Comparison of ENCODE assay signal across 1 cellular context in the genomic region with DNA sequence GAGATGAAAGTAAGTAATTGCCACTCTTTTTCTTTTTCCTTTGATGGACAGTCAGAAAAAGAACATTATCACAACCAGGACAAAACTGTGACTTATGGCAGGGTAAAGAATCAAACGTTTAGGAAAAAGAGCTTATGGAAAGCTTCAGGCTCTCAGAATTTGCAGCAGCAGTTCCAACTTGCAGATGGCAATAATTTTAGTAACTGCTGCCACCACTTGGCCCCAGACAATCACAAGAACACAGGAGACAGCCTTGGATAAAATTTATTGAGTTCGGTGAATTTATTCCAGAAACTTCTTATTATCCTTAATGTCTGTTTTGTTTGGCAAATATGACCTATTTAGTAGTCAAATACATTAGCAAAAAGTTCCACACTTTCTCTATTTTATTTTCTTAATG.
TF ChIP-seq lines count a peak whose summit lies in the region.

No MANE protein-coding gene starts in this region.

TF ChIP-seq in HCT116, 20 proteins besides CTCF, POLR2A, EP300 and RAD21 (continued from another document):
- TF ChIP-seq, protein P1, sequence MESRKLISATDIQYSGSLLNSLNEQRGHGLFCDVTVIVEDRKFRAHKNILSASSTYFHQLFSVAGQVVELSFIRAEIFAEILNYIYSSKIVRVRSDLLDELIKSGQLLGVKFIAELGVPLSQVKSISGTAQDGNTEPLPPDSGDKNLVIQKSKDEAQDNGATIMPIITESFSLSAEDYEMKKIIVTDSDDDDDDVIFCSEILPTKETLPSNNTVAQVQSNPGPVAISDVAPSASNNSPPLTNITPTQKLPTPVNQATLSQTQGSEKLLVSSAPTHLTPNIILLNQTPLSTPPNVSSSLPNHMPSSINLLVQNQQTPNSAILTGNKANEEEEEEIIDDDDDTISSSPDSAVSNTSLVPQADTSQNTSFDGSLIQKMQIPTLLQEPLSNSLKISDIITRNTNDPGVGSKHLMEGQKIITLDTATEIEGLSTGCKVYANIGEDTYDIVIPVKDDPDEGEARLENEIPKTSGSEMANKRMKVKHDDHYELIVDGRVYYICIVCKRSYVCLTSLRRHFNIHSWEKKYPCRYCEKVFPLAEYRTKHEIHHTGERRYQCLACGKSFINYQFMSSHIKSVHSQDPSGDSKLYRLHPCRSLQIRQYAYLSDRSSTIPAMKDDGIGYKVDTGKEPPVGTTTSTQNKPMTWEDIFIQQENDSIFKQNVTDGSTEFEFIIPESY (IDR thresholded peaks at IDR 0.05; ENCODE audit: extremely low read depth, insufficient replicate concordance, low read length) = no peak
- TF ChIP-seq FOSL1 (IDR thresholded peaks at IDR 0.05; ENCODE audit: low read depth) (no peak), CEBPB (IDR thresholded peaks at IDR 0.05; ENCODE audit: low read depth) (no peak), SIN3A (IDR thresholded peaks at IDR 0.05; ENCODE audit: low read depth) (no peak), ATF3 (IDR thresholded peaks at IDR 0.05) (no peak), SRF (IDR thresholded peaks at IDR 0.05; ENCODE audit: low read depth) (no peak), CBX3 (IDR thresholded peaks at IDR 0.05; ENCODE audit: low read depth) (no peak), JUND (IDR thresholded peaks at IDR 0.05) (no peak), EGR1 (IDR thresholded peaks at IDR 0.05; ENCODE audit: low read depth) (no peak), ZFX (IDR thresholded peaks at IDR 0.05) (no peak), POLR2AphosphoS5 (IDR thresholded peaks at IDR 0.05; ENCODE audit: low read depth, low read length) (no peak), EZH2phosphoT487 (IDR thresholded peaks at IDR 0.05; ENCODE audit: borderline replicate concordance) (no peak), ZNF274 (IDR thresholded peaks at IDR 0.05; ENCODE audit: low read depth, low read length) (no peak), EZH2 (IDR thresholded peaks at IDR 0.05) (no peak)
- TF ChIP-seq, protein P2, sequence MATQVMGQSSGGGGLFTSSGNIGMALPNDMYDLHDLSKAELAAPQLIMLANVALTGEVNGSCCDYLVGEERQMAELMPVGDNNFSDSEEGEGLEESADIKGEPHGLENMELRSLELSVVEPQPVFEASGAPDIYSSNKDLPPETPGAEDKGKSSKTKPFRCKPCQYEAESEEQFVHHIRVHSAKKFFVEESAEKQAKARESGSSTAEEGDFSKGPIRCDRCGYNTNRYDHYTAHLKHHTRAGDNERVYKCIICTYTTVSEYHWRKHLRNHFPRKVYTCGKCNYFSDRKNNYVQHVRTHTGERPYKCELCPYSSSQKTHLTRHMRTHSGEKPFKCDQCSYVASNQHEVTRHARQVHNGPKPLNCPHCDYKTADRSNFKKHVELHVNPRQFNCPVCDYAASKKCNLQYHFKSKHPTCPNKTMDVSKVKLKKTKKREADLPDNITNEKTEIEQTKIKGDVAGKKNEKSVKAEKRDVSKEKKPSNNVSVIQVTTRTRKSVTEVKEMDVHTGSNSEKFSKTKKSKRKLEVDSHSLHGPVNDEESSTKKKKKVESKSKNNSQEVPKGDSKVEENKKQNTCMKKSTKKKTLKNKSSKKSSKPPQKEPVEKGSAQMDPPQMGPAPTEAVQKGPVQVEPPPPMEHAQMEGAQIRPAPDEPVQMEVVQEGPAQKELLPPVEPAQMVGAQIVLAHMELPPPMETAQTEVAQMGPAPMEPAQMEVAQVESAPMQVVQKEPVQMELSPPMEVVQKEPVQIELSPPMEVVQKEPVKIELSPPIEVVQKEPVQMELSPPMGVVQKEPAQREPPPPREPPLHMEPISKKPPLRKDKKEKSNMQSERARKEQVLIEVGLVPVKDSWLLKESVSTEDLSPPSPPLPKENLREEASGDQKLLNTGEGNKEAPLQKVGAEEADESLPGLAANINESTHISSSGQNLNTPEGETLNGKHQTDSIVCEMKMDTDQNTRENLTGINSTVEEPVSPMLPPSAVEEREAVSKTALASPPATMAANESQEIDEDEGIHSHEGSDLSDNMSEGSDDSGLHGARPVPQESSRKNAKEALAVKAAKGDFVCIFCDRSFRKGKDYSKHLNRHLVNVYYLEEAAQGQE (IDR thresholded peaks at IDR 0.05; ENCODE audit: low read depth) = no peak
